ENCODE assay signal across 8 cellular contexts in genomic region chr20:32763202-32763999, GRCh38. TPM values are rescaled to one million over a fixed set of nuclear protein-coding genes. Genes with fewer than 3 reads are reported as not detected.
A peak's percentile ranks its signal among the peaks of the same experiment; 100 is the strongest.
DNase-seq lines count a peak whose midpoint lies in the region; ATAC-seq and TF ChIP-seq lines count a peak whose summit lies in the region.

No MANE protein-coding gene starts in this region.

- no peaks in the 10 kb centered on the region for H3K4me1 ChIP-seq in HEK293 (ENCODE audit: control insufficient read depth, insufficient read depth, low read length)
- H3K4me1 ChIP-seq in thymus (ENCODE audit: control insufficient read depth, insufficient read depth, low read length): peaks cover 22% of the 10 kb centered on the region

- H3K36me3 ChIP-seq in HEK293 (ENCODE audit: control insufficient read depth in 2 of 2, insufficient read depth in 1 of 2, low read length in 2 of 2) (no peaks in the 10 kb centered on the region; a peak in 1 of 3 replicates), thymus (ENCODE audit: control insufficient read depth, insufficient read depth) (peaks cover 4% of the 10 kb centered on the region)

- H3K27ac ChIP-seq in HEK293 (ENCODE audit: extremely low read depth, low read depth, low read length) (no peak overlapping the region), thymus (ENCODE audit: low read depth) (no peak overlapping the region)

- 8% methylated on average over 40 of the region's 40 CpGs for WGBS in thymus

- no peaks in the 10 kb centered on the region for H3K27me3 Mint-ChIP-seq in activated naive CD4-positive, alpha-beta T cell treated with anti-CD3 and anti-CD28 coated beads, Interleukin-2, amount 50 U/mL, for 24 hours

- no peaks in the 10 kb centered on the region for H3K9me3 Mint-ChIP-seq in activated naive CD4-positive, alpha-beta T cell treated with anti-CD3 and anti-CD28 coated beads, Interleukin-2, amount 50 U/mL, for 24 hours

- peak overlapping the region; percentile 86 for H3K4me3 Mint-ChIP-seq in activated naive CD4-positive, alpha-beta T cell treated with anti-CD3 and anti-CD28 coated beads, Interleukin-2, amount 50 U/mL, for 24 hours

- no peaks in the 10 kb centered on the region for H3K9me3 ChIP-seq in HEK293 (ENCODE audit: control insufficient read depth, insufficient read depth, low read depth, low read length)
- no peaks in the 10 kb centered on the region for H3K9me3 ChIP-seq in thymus (ENCODE audit: control insufficient read depth)

- DNase-seq in AG09309 (ENCODE audit: low read depth) (no peak), kidney tubule cell (ENCODE audit: low spot score) (peak; percentile 39), COLO829 (ENCODE audit: low spot score) (no peak), occipital lobe (lab: John Stamatoyannopoulos, UW) (no peak)

- no peaks in the 10 kb centered on the region for H3K36me3 Mint-ChIP-seq in activated naive CD4-positive, alpha-beta T cell treated with anti-CD3 and anti-CD28 coated beads, Interleukin-2, amount 50 U/mL, for 24 hours

- CTCF ChIA-PET in HEK293 (lab: Yijun Ruan, JAX): interaction anchor here (0.5 to 3.7 kb wide), 7 partner anchors 11 to 106 kb away, joined by 3 to 40 read pairs (median 4); partner anchors contain the start of gene C20orf203

- H3K4me1 Mint-ChIP-seq in activated naive CD4-positive, alpha-beta T cell treated with anti-CD3 and anti-CD28 coated beads, Interleukin-2, amount 50 U/mL, for 24 hours: peaks cover 11% of the 10 kb centered on the region

- ATAC-seq in GM19455 (IDR thresholded peaks at IDR 0.05; ENCODE audit: unreplicated experiment): no peak

- peak overlapping the region; percentile 91 for H3K4me3 ChIP-seq in AG09309 (ENCODE audit: control insufficient read depth, low read depth, low read length)
- peak overlapping the region; percentile 77 for H3K4me3 ChIP-seq in HEK293 (ENCODE audit: low read depth, low read length)
- peak overlapping the region; percentile 69 for H3K4me3 ChIP-seq in thymus (ENCODE audit: low read length)

- no peak for TF ChIP-seq CTCF in AG09309 (IDR thresholded peaks at IDR 0.05; ENCODE audit: control insufficient read depth, insufficient read depth, low read depth, low read length, missing control alignments)
- 0 out of 2 replicates have a peak, but pooled peaks have one; percentile 19 for TF ChIP-seq CTCF in HEK293 (tag by site-specific recombination; IDR thresholded peaks at IDR 0.05)

- H3K27ac Mint-ChIP-seq in activated naive CD4-positive, alpha-beta T cell treated with anti-CD3 and anti-CD28 coated beads, Interleukin-2, amount 50 U/mL, for 24 hours: peak overlapping the region; percentile 8

- POLR2A ChIA-PET in HEK293 (lab: Yijun Ruan, JAX): interaction anchor here (0.6 to 2.7 kb wide), 9 partner anchors 11 to 1206 kb away, joined by 3 to 17 read pairs (median 5); partner anchors contain the start of gene COMMD7

- H3K27me3 ChIP-seq in thymus (ENCODE audit: control insufficient read depth, insufficient read depth): no peaks in the 10 kb centered on the region

TF ChIP-seq in HEK293, 187 proteins besides CTCF, POLR2A, EP300 and RAD21:
- TF ChIP-seq SP3 (tag by site-specific recombination; IDR thresholded peaks at IDR 0.05): no peak
- no peak for TF ChIP-seq ZNF830 (tag by site-specific recombination; IDR thresholded peaks at IDR 0.05; ENCODE audit: low read depth)
- TF ChIP-seq ZBTB6 (tag by site-specific recombination; IDR thresholded peaks at IDR 0.05): 0 out of 2 replicates have a peak, but pooled peaks have one; percentile 39
- TF ChIP-seq KLF8 (tag by site-specific recombination; IDR thresholded peaks at IDR 0.05): 0 out of 2 replicates have a peak, but pooled peaks have one; percentile 25
- no peak for TF ChIP-seq ZNF610 (tag by site-specific recombination; IDR thresholded peaks at IDR 0.05; ENCODE audit: borderline replicate concordance)
- TF ChIP-seq ZNF677 (tag by site-specific recombination; IDR thresholded peaks at IDR 0.05): no peak
- 0 out of 2 replicates have a peak, but pooled peaks have one; percentile 40 for TF ChIP-seq SCRT1 (tag by site-specific recombination; IDR thresholded peaks at IDR 0.05; ENCODE audit: borderline replicate concordance)
- no peak for TF ChIP-seq ZNF138 (tag by site-specific recombination; IDR thresholded peaks at IDR 0.05; ENCODE audit: borderline replicate concordance)
- no peak for TF ChIP-seq ZNF214 (tag by site-specific recombination; IDR thresholded peaks at IDR 0.05; ENCODE audit: borderline replicate concordance)
- TF ChIP-seq SCRT2 (tag by site-specific recombination; IDR thresholded peaks at IDR 0.05): 0 out of 2 replicates have a peak, but pooled peaks have one; percentile 59
- 0 out of 2 replicates have a peak, but pooled peaks have one; percentile 16 for TF ChIP-seq SP2 (tag by site-specific recombination; IDR thresholded peaks at IDR 0.05)
- peak; percentile 29; the same call in 1 of the 2 replicates for TF ChIP-seq WT1 (tag by site-specific recombination; IDR thresholded peaks at IDR 0.05)
- TF ChIP-seq ZNF302 (tag by site-specific recombination; IDR thresholded peaks at IDR 0.05; ENCODE audit: low read depth): no peak
- TF ChIP-seq GLIS1 (tag by site-specific recombination; IDR thresholded peaks at IDR 0.05): peak; percentile 91
- 0 out of 2 replicates have a peak, but pooled peaks have one; percentile 38 for TF ChIP-seq ZBTB8A (tag by site-specific recombination; IDR thresholded peaks at IDR 0.05)
- peak; percentile 53; the same call in 1 of the 2 replicates for TF ChIP-seq ZFHX2 (tag by site-specific recombination; conservative IDR thresholded peaks at IDR 0.05)
- TF ChIP-seq IKZF3 (tag by site-specific recombination; IDR thresholded peaks at IDR 0.05): 0 out of 2 replicates have a peak, but pooled peaks have one; percentile 18
- peak; percentile 51; the same call in 1 of the 2 replicates for TF ChIP-seq ZNF335 (tag by site-specific recombination; conservative IDR thresholded peaks at IDR 0.05)
- no peak for TF ChIP-seq ZNF133 (tag by site-specific recombination; IDR thresholded peaks at IDR 0.05)
- TF ChIP-seq FEZF1 (tag by site-specific recombination; IDR thresholded peaks at IDR 0.05): no peak
- TF ChIP-seq ZNF561 (tag by site-specific recombination; IDR thresholded peaks at IDR 0.05; ENCODE audit: borderline replicate concordance): no peak
- TF ChIP-seq KLF7 (tag by site-specific recombination; IDR thresholded peaks at IDR 0.05; ENCODE audit: borderline replicate concordance): no peak
- peak; percentile 40 for TF ChIP-seq ZBTB26 (tag by site-specific recombination; optimal IDR thresholded peaks at IDR 0.05)
- TF ChIP-seq ZNF621 (tag by site-specific recombination; IDR thresholded peaks at IDR 0.05): no peak
- TF ChIP-seq KLF1 (tag by site-specific recombination; IDR thresholded peaks at IDR 0.05): peak; percentile 57; the same call in 1 of the 2 replicates
- TF ChIP-seq PRDM4 (tag by site-specific recombination; IDR thresholded peaks at IDR 0.05): no peak
TF ChIP-seq in HEK293: peak in this region for 13.

RNA-seq across cellular contexts. Expression of gene DNMT3B, which starts 1.2 kb away (rescaled TPM):
- polyA plus RNA-seq in thymus: 1.3 TPM
- total RNA-seq in occipital lobe: 4.8 TPM

RNA-seq across cellular contexts. Expression of gene COMMD7, which starts 20.1 kb away (rescaled TPM):
- 57.6 TPM for polyA plus RNA-seq in thymus
- total RNA-seq in occipital lobe: 24.2 TPM

RNA-seq across cellular contexts. Expression of gene MAPRE1, which starts 56.4 kb away (rescaled TPM):
- 55.6 TPM for polyA plus RNA-seq in thymus
- total RNA-seq in occipital lobe: 109 TPM
